Comparison of ENCODE assay signal across 8 cellular contexts in genomic region chr2:24919977-24920812, GRCh38. TPM values are rescaled to one million over a fixed set of nuclear protein-coding genes. Genes with fewer than 3 reads are reported as not detected.
DNase-seq lines count a peak whose midpoint lies in the region; TF ChIP-seq lines count a peak whose summit lies in the region.

Gene ADCY3 (minus strand): TSS chr2:24920237. CDS start chr2:24918987, 1,250 bp downstream.

- H3K36me3 ChIP-seq in endocrine pancreas (ENCODE audit: control insufficient read depth, insufficient read depth, low read length): no peaks in the 10 kb centered on the region
- H3K36me3 ChIP-seq in mesodermal cell (ENCODE audit: control insufficient read depth, insufficient read depth, low read length): peaks cover 12% of the 10 kb centered on the region

- H3K9me3 ChIP-seq in endocrine pancreas (ENCODE audit: control insufficient read depth, low read length): no peaks in the 10 kb centered on the region
- H3K9me3 ChIP-seq in mesodermal cell (ENCODE audit: control insufficient read depth, low read length): no peaks in the 10 kb centered on the region

- no peaks in the 10 kb centered on the region for H3K27me3 ChIP-seq in endocrine pancreas (ENCODE audit: control insufficient read depth, insufficient read depth, low read length)

- WGBS in mesodermal cell (ENCODE audit: insufficient coverage in 2 of 2), 2 experiments: 0% methylated on average over 37 to 92 of the region's 125 CpGs

- no peaks in the 10 kb centered on the region for H3K4me1 ChIP-seq in endocrine pancreas (ENCODE audit: control insufficient read depth, insufficient read depth, low read length)
- peaks cover 5% of the 10 kb centered on the region for H3K4me1 ChIP-seq in mesodermal cell (ENCODE audit: control insufficient read depth, insufficient read depth, low read length, poor library complexity, severe bottlenecking)

- no peak within 1 kb of the TSS for H3K27ac ChIP-seq in mesodermal cell (ENCODE audit: low read depth, low read length, severe bottlenecking)

- H3K4me3 ChIP-seq in HFF-Myc (replicated peaks; ENCODE audit: low read depth, low read length) (peak within 1 kb of the TSS; percentile 51), endocrine pancreas (ENCODE audit: control insufficient read depth, insufficient read depth, low read length) (no peak within 1 kb of the TSS), mesodermal cell (ENCODE audit: extremely low read depth, insufficient read depth, low read length, poor library complexity, severe bottlenecking) (peak within 1 kb of the TSS; percentile 46)

- H3K9ac ChIP-seq in endocrine pancreas (ENCODE audit: control insufficient read depth, insufficient read depth, low read length): peak within 1 kb of the TSS; percentile 62

- no peak for TF ChIP-seq CTCF in HFF-Myc (IDR thresholded peaks at IDR 0.05; ENCODE audit: low read depth, low read length, missing control alignments)

- peak; percentile 84 for DNase-seq in DMS 273 (lab: John Stamatoyannopoulos, UW; ENCODE audit: unreplicated experiment)
- DNase-seq in DMS 273 treated with DMSO at 0.1 percent for 48 hours (lab: John Stamatoyannopoulos, UW): no peak
- DNase-seq in HFF-Myc (ENCODE audit: extremely low read depth, low read depth): no peak
- peak; percentile 60 for DNase-seq in NCI-H2171 (lab: John Stamatoyannopoulos, UW)
- DNase-seq in activated CD8-positive, alpha-beta memory T cell treated with anti-CD3 and anti-CD28 coated beads for 48 hours (ENCODE audit: low read depth in 2 of 3, low spot score in 2 of 3): peak in 2 of 3 experiments; percentile 45 to 53
- peak; percentile 41 to 45 for DNase-seq in stimulated activated CD8-positive, alpha-beta memory T cell treated with anti-CD3 and anti-CD28 coated beads, Interleukin-4, amount 100 ng/mL, for 4 hours (ENCODE audit: low read depth in 2 of 2, low spot score in 1 of 2)

RNA-seq across cellular contexts. Expression of gene ADCY3, which starts in this region (rescaled TPM):
- 35.1 TPM for polyA plus RNA-seq in mesodermal cell (2013, experiment 1 of 2)
- polyA plus RNA-seq in mesodermal cell (2013, experiment 2 of 2): 25.9 TPM

Comparison
In these comparisons a context has a peak if more than half of its experiments do, and no peak if none do; other contexts are left out.
1. DNase-seq: peak in DMS 273 (single experiment), NCI-H2171 (single experiment), activated CD8-positive, alpha-beta memory T cell treated with anti-CD3 and anti-CD28 coated beads for 48 hours (2 of 3) and stimulated activated CD8-positive, alpha-beta memory T cell treated with anti-CD3 and anti-CD28 coated beads, Interleukin-4, amount 100 ng/mL, for 4 hours (2 of 2); none in DMS 273 treated with DMSO at 0.1 percent for 48 hours (single experiment) and HFF-Myc (single experiment).